Comparison of ENCODE assay signal across 8 cellular contexts in the genomic region with DNA sequence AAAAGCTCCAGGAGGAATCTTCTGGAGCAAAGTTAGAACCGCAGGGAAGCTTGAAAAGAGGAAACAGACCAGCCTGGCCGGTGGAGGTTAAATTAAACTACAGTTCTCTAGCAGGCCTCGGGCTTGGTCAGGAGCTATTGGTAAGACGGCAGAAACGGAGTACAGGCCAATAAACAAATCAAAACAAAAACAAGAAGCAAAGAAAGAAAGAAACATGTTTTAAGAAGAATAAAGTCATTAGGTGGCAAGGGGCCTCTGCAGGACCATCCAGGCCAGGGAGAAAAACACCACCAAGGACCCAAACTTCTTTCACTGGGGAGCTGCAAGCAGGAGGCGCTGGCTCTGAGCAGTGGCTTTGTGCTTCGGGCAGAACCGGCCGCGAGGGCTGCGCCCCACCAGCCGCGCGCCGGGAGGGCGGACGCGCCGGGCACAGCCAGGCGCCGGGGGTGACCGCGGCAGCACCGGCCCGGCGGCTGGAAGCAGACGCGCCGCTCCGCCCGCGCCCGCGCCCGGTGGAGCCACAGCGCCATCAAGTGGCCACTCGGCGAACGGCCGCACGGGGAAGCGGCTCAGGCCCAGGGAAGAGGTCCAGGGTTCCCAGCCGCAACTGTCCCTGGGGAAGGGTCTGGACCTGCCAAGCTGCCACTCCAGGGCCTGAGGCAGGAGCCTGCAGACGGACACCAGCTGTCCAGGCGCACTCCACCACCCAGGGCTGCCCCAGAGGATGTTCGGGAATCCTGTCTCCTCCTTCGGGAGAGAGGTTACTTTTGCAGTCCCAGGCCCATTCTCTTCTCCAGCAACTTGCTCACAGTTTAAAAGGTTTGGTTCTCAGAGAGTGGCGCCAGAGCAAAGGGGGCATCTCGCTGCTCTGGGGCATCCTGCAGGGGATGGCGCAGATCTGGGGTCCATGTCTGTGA.
DNase-seq lines count a peak whose midpoint lies in the region; ATAC-seq and TF ChIP-seq lines count a peak whose summit lies in the region.

No MANE protein-coding gene starts in this region.

- DNase-seq in DMS153 treated with DMSO at 0.1 percent for 48 hours (lab: John Stamatoyannopoulos, UW; ENCODE audit: unreplicated experiment): peak; percentile 58
- peak in 2 of 3 donors; percentile 76 to 88 for DNase-seq in Peyer's patch
- DNase-seq in activated T-helper 9 cell treated with anti-CD3 and anti-CD28 coated beads, Interleukin-2, amount 50 U/mL, for 16 hours (ENCODE audit: low read depth): peak; percentile 29
- peak; percentile 74 to 89 for DNase-seq in foreskin fibroblast
- peak; percentile 67 to 68 for DNase-seq in tibial nerve (ENCODE audit: low spot score in 2 of 2)

- H3K27me3 ChIP-seq in HUES48 (ENCODE audit: control insufficient read depth, insufficient read depth, low read length): no peaks in the 10 kb centered on the region
- H3K27me3 ChIP-seq in Peyer's patch: no peaks in the 10 kb centered on the region
- H3K27me3 ChIP-seq in neuron (ENCODE audit: insufficient read depth, low read length): no peaks in the 10 kb centered on the region
- H3K27me3 ChIP-seq in tibial nerve: no peaks in the 10 kb centered on the region

- H3K36me3 ChIP-seq in HUES48 (ENCODE audit: control insufficient read depth, insufficient read depth, low read length): no peaks in the 10 kb centered on the region
- no peaks in the 10 kb centered on the region for H3K36me3 ChIP-seq in Peyer's patch
- no peaks in the 10 kb centered on the region for H3K36me3 ChIP-seq in neuron (ENCODE audit: insufficient read depth, low read length)
- no peaks in the 10 kb centered on the region for H3K36me3 ChIP-seq in tibial nerve

- peaks cover 18% of the 10 kb centered on the region for H3K4me1 ChIP-seq in HUES48 (ENCODE audit: control insufficient read depth, insufficient read depth, low read length)
- H3K4me1 ChIP-seq in Peyer's patch: peaks cover 0 to 4% (median 3%) of the 10 kb centered on the region in 4 donors
- H3K4me1 ChIP-seq in neuron (ENCODE audit: insufficient read depth, low read length): peaks cover 16% of the 10 kb centered on the region
- H3K4me1 ChIP-seq in tibial nerve: peaks cover 0 to 23% (median 8%) of the 10 kb centered on the region in 4 donors

- WGBS in tibial nerve, 2 donors: 7 to 13% methylated on average over 29 to 46 of the region's 50 CpGs

- ATAC-seq in GM21447 (IDR thresholded peaks at IDR 0.05; ENCODE audit: unreplicated experiment): peak; percentile 79

- H3K9ac ChIP-seq in HUES48 (ENCODE audit: low read depth, low read length): no peak overlapping the region

- no peak for TF ChIP-seq EP300 in tibial nerve (IDR thresholded peaks at IDR 0.05)

- TF ChIP-seq POLR2A in Peyer's patch (IDR thresholded peaks at IDR 0.05): no peak
- TF ChIP-seq POLR2A in tibial nerve (IDR thresholded peaks at IDR 0.05): no peak

- H3K4me3 ChIP-seq in HUES48 (ENCODE audit: low read depth, low read length) (0 out of 2 replicates have a peak overlapping the region, but pooled peaks have one; percentile 23), Peyer's patch (peak overlapping the region in 2 of 4 donors; percentile 34 to 39), foreskin fibroblast (ENCODE audit: low read depth in 1 of 2, low read length in 2 of 2) (peak overlapping the region; percentile 19 to 21), neuron (ENCODE audit: low read length) (peak overlapping the region; percentile 39), tibial nerve (peak overlapping the region in 2 of 4 donors; percentile 4 to 38)

- peak; percentile 24 to 99 (median 80) for TF ChIP-seq CTCF in Peyer's patch (IDR thresholded peaks at IDR 0.05)
- TF ChIP-seq CTCF in foreskin fibroblast (IDR thresholded peaks at IDR 0.05; ENCODE audit: low read depth, low read length): peak; percentile 64
- peak; percentile 76 to 99 (median 98) for TF ChIP-seq CTCF in tibial nerve (IDR thresholded peaks at IDR 0.05)

- H3K9me3 ChIP-seq in HUES48 (ENCODE audit: control insufficient read depth, insufficient read depth, low read length) (no peaks in the 10 kb centered on the region), Peyer's patch (no peaks in the 10 kb centered on the region), neuron (ENCODE audit: low read length) (no peaks in the 10 kb centered on the region), tibial nerve (no peaks in the 10 kb centered on the region)

- peak overlapping the region; percentile 30 for H3K27ac ChIP-seq in HUES48 (ENCODE audit: low read depth, low read length)
- peak overlapping the region in 3 of 4 donors; percentile 4 to 38 (median 10) for H3K27ac ChIP-seq in Peyer's patch
- H3K27ac ChIP-seq in tibial nerve: peak overlapping the region in 2 of 4 donors; percentile 62 to 68

- peak overlapping the region; percentile 50 for H2AFZ ChIP-seq in neuron (ENCODE audit: low read depth, low read length)

Comparison
In these comparisons a context has a peak if more than half of its experiments do, and no peak if none do; other contexts are left out.
1. DNase-seq: peak in every context shown above with its lines; median percentile 82 in Peyer's patch; 82 in foreskin fibroblast; 68 in tibial nerve; 58 in DMS153 treated with DMSO at 0.1 percent for 48 hours; 29 in activated T-helper 9 cell treated with anti-CD3 and anti-CD28 coated beads, Interleukin-2, amount 50 U/mL, for 16 hours.